29 cellular contexts compared by ENCODE assay signal in the genomic region with DNA sequence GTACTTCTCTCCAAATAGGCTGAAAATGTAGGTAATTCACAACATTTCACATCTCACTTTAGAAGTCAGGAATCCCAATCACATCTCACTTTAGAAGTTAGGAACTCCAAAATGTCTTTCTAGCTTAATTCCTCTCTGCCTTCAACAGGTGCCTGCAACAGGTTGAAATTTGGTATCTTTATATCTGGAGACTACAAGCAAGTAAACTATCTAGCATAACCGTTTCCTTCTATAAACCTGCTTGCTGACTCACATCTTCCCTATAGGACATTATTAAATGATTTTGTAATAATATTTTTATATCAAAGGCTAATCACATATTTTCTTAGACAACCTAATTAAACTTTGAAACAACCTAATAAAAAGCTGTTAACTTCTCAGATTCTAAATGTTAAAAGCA.
"Had no signal": no experiment of that assay in that cellular context is flagged by ENCODE, and none has a peak within 500 bp of the region (broad histone marks: within the 10 kb centered on the region; RNA-seq: fewer than 3 reads in every experiment).

No MANE protein-coding gene starts in this region.

- H3K9me3 ChIP-seq: ovary, right lobe of liver, sigmoid colon, thyroid gland, vagina had no signal

- H3K4me3 ChIP-seq: neural progenitor cell, ovary, psoas muscle, right lobe of liver, sigmoid colon, stomach, thoracic aorta, thyroid gland, tibial nerve, upper lobe of left lung, vagina had no signal

- H3K27ac ChIP-seq: neural progenitor cell, ovary, parathyroid adenoma, psoas muscle, right lobe of liver, sigmoid colon, stomach, thoracic aorta, thyroid gland, tibial nerve, upper lobe of left lung, vagina had no signal

- FAIRE-seq: small intestine, urothelium cell line had no signal

- DNase-seq: natural killer cell; occipital lobe; ovary; posterior cingulate gyrus; psoas muscle; right cardiac atrium; right lobe of liver; sigmoid colon; small intestine; stimulated activated CD4-positive, alpha-beta T cell treated with anti-CD3 and anti-CD28 coated beads, Interleukin-15, amount 100 ng/mL, for 24 hours; stimulated activated CD4-positive, alpha-beta T cell treated with anti-CD3 and anti-CD28 coated beads, Interleukin-2, amount 100 ng/mL, for 24 hours; stimulated activated CD4-positive, alpha-beta T cell treated with anti-CD3 and anti-CD28 coated beads, Interleukin-2, amount 100 ng/mL, for 48 hours; stimulated activated CD4-positive, alpha-beta T cell treated with anti-CD3 and anti-CD28 coated beads, Interleukin-4, amount 100 ng/mL, for 24 hours; stimulated activated naive B cell treated with anti-CD40 and anti-IgM and Interleukin-4, amounts not matched to agents 10 μg/mL and 1 μg/mL and 100 μg/mL, for 72 hours; stimulated activated naive CD4-positive, alpha-beta T cell treated with Interleukin-2 at 50 U/mL for 16 hours; stomach; thyroid gland; trophoblast cell; upper lobe of left lung had no signal

- H3K4me1 ChIP-seq: parathyroid adenoma, psoas muscle, right lobe of liver, thyroid gland, tibial nerve, upper lobe of left lung had no signal

- H3K4me1 Mint-ChIP-seq: nephron, neural progenitor cell had no signal

- H3K4me3 Mint-ChIP-seq: natural killer cell; nephron; neural progenitor cell; stimulated activated effector memory CD8-positive, alpha-beta T cell treated with anti-CD3 and anti-CD28 coated beads, Interleukin-12 subunit alpha, Interleukin-12 subunit beta, amount 100 ng/mL, for 72 hours; stimulated activated naive B cell treated with anti-CD40 and anti-IgM and Interleukin-4, amounts not matched to agents 10 μg/mL and 1 μg/mL and 100 μg/mL, for 72 hours; stimulated activated naive CD8-positive, alpha-beta T cell treated with anti-CD3 and anti-CD28 coated beads, Interleukin-15, Interleukin-2, amounts not matched to agents 100 ng/mL and 50 ng/mL, for 24 hours had no signal

- H3K27me3 ChIP-seq: neural progenitor cell, ovary, right lobe of liver, sigmoid colon, stomach, thyroid gland, tibial nerve, upper lobe of left lung, vagina had no signal

- H2AFZ ChIP-seq: neural progenitor cell, parathyroid adenoma had no signal

- H3K4me2 ChIP-seq: neural progenitor cell had no signal

- H3K27me3 Mint-ChIP-seq: progenitor cell of endocrine pancreas; stimulated activated naive B cell treated with anti-CD40 and anti-IgM and Interleukin-4, amounts not matched to agents 10 μg/mL and 1 μg/mL and 100 μg/mL, for 72 hours; stimulated activated naive CD8-positive, alpha-beta T cell treated with anti-CD3 and anti-CD28 coated beads, Interleukin-15, Interleukin-2, amounts not matched to agents 100 ng/mL and 50 ng/mL, for 24 hours had no signal

- H3K9ac ChIP-seq: neural progenitor cell, parathyroid adenoma had no signal

- ATAC-seq: natural killer cell; psoas muscle; right cardiac atrium; right lobe of liver; stimulated activated effector memory CD8-positive, alpha-beta T cell treated with anti-CD3 and anti-CD28 coated beads, Interleukin-12 subunit alpha, Interleukin-12 subunit beta, amount 100 ng/mL, for 72 hours; stimulated activated naive B cell treated with anti-CD40 and anti-IgM and Interleukin-4, amounts not matched to agents 10 μg/mL and 1 μg/mL and 100 μg/mL, for 72 hours had no signal

- H3K27ac Mint-ChIP-seq: natural killer cell; nephron; neural progenitor cell; progenitor cell of endocrine pancreas; stimulated activated effector memory CD8-positive, alpha-beta T cell treated with anti-CD3 and anti-CD28 coated beads, Interleukin-12 subunit alpha, Interleukin-12 subunit beta, amount 100 ng/mL, for 72 hours; stimulated activated naive B cell treated with anti-CD40 and anti-IgM and Interleukin-4, amounts not matched to agents 10 μg/mL and 1 μg/mL and 100 μg/mL, for 72 hours; stimulated activated naive CD8-positive, alpha-beta T cell treated with anti-CD3 and anti-CD28 coated beads, Interleukin-15, Interleukin-2, amounts not matched to agents 100 ng/mL and 50 ng/mL, for 24 hours had no signal

- H3K36me3 ChIP-seq: ovary, right lobe of liver, sigmoid colon, thyroid gland, upper lobe of left lung had no signal
